18 cellular contexts compared by ENCODE assay signal in genomic region chr7:142611566-142612250, GRCh38.
DNase-seq lines count a peak whose midpoint lies in the region; ATAC-seq and TF ChIP-seq lines count a peak whose summit lies in the region.
"Had no signal": no experiment of that assay in that cellular context is flagged by ENCODE, and none has a peak within 500 bp of the region (broad histone marks: within the 10 kb centered on the region; RNA-seq: fewer than 3 reads in every experiment).

No MANE protein-coding gene starts in this region.

- no peaks in the 10 kb centered on the region for H3K9me3 ChIP-seq in Loucy (ENCODE audit: insufficient read depth, low read depth, low read length)
- H3K9me3 ChIP-seq in naive thymus-derived CD4-positive, alpha-beta T cell (ENCODE audit: control insufficient read depth in 2 of 3, low read length in 3 of 3): no peaks in the 10 kb centered on the region
- H3K9me3 ChIP-seq in esophagus muscularis mucosa: no peaks in the 10 kb centered on the region
- H3K9me3 ChIP-seq: A549, pancreas, thyroid gland had no signal

- no peak for TF ChIP-seq CTCF in Loucy (conservative IDR thresholded peaks at IDR 0.05; ENCODE audit: low read length)
- no peak for TF ChIP-seq CTCF in esophagus muscularis mucosa (IDR thresholded peaks at IDR 0.05)

- no peak for TF ChIP-seq EP300 in esophagus muscularis mucosa (IDR thresholded peaks at IDR 0.05)

- ATAC-seq in activated CD4-positive, alpha-beta T cell treated with anti-CD3 and anti-CD28 coated beads for 36 hours: no peak
- peak; percentile 11 for ATAC-seq in activated naive CD8-positive, alpha-beta T cell treated with anti-CD3 and anti-CD28 coated beads, Interleukin-2, amount 50 U/mL, for 24 hours
- ATAC-seq in naive thymus-derived CD4-positive, alpha-beta T cell: no peak
- no peak for ATAC-seq in HG03469 (IDR thresholded peaks at IDR 0.05; ENCODE audit: unreplicated experiment)
- ATAC-seq: A549, left colon had no signal

- no peaks in the 10 kb centered on the region for H3K9me2 ChIP-seq in Loucy (replicated peaks; ENCODE audit: low read depth, low read length)

- H3K27me3 ChIP-seq in Loucy (ENCODE audit: insufficient read depth, low read length, poor library complexity, severe bottlenecking): no peaks in the 10 kb centered on the region
- no peaks in the 10 kb centered on the region for H3K27me3 ChIP-seq in naive thymus-derived CD4-positive, alpha-beta T cell (ENCODE audit: control insufficient read depth in 2 of 2, insufficient read depth in 2 of 2, low read length in 2 of 2)
- H3K27me3 ChIP-seq in esophagus muscularis mucosa: peaks cover 0 to 27% (median 0%) of the 10 kb centered on the region in 4 donors
- H3K27me3 ChIP-seq: pancreas, thyroid gland had no signal

- peaks cover 45% of the 10 kb centered on the region for H3K4me1 Mint-ChIP-seq in activated CD4-positive, alpha-beta T cell treated with anti-CD3 and anti-CD28 coated beads for 36 hours
- H3K4me1 Mint-ChIP-seq in activated naive CD8-positive, alpha-beta T cell treated with anti-CD3 and anti-CD28 coated beads, Interleukin-2, amount 50 U/mL, for 24 hours: peaks cover 27% of the 10 kb centered on the region
- peaks cover 0 to 46% (median 15%) of the 10 kb centered on the region in 7 donors for H3K4me1 Mint-ChIP-seq in naive thymus-derived CD4-positive, alpha-beta T cell

- no peak overlapping the region for H2AFZ ChIP-seq in Loucy (ENCODE audit: low read length)

- H3K4me1 ChIP-seq in Loucy (ENCODE audit: insufficient read depth, low read length, poor library complexity, severe bottlenecking) (peaks cover 48% of the 10 kb centered on the region), esophagus muscularis mucosa (no peaks in the 10 kb centered on the region)
- H3K4me1 ChIP-seq in naive thymus-derived CD4-positive, alpha-beta T cell (ENCODE audit: control insufficient read depth in 2 of 2, insufficient read depth in 2 of 2, low read length in 2 of 2): no peaks in the 10 kb centered on the region
- H3K4me1 ChIP-seq: A549, pancreas, thyroid gland had no signal

- H3K36me3 ChIP-seq in Loucy (ENCODE audit: insufficient read depth, low read length) (no peaks in the 10 kb centered on the region), esophagus muscularis mucosa (no peaks in the 10 kb centered on the region)
- no peaks in the 10 kb centered on the region for H3K36me3 ChIP-seq in naive thymus-derived CD4-positive, alpha-beta T cell (ENCODE audit: control insufficient read depth in 2 of 3, insufficient read depth in 3 of 3, low read length in 3 of 3)
- H3K36me3 ChIP-seq: pancreas, thyroid gland had no signal

- H3F3A ChIP-seq in Loucy (ENCODE audit: low read depth): 0 out of 2 replicates have a peak, but pooled peaks cover 4% of the 10 kb centered on the region

- peak overlapping the region; percentile 65 for H3K27ac Mint-ChIP-seq in activated CD4-positive, alpha-beta T cell treated with anti-CD3 and anti-CD28 coated beads for 36 hours
- H3K27ac Mint-ChIP-seq in activated naive CD8-positive, alpha-beta T cell treated with anti-CD3 and anti-CD28 coated beads, Interleukin-2, amount 50 U/mL, for 24 hours: peak overlapping the region; percentile 64
- peak overlapping the region in 7 of 9 donors; percentile 38 to 82 (median 69) for H3K27ac Mint-ChIP-seq in naive thymus-derived CD4-positive, alpha-beta T cell
- H3K27ac Mint-ChIP-seq: H9 had no signal

- POLR2A ChIA-PET in activated CD4-positive, alpha-beta T cell treated with anti-CD3 and anti-CD28 coated beads for 36 hours (lab: Charles Lee): no interaction called here
- POLR2A ChIA-PET in naive thymus-derived CD4-positive, alpha-beta T cell (lab: Charles Lee): interaction anchor here (0.6 to 2.9 kb wide), 4 partner anchors 57 to 198 kb away, joined by 3 to 19 read pairs (median 4); no protein-coding TSS in a partner anchor

- peak overlapping the region; percentile 47 for H3K4me2 ChIP-seq in Loucy (ENCODE audit: low read depth, low read length, poor library complexity, severe bottlenecking)
- H3K4me2 ChIP-seq: A549 had no signal

- no peak overlapping the region for H3K4me3 ChIP-seq in Loucy (ENCODE audit: low read length, poor library complexity, severe bottlenecking)
- no peak overlapping the region for H3K4me3 ChIP-seq in naive thymus-derived CD4-positive, alpha-beta T cell (ENCODE audit: low read length)
- no peak overlapping the region for H3K4me3 ChIP-seq in esophagus muscularis mucosa
- H3K4me3 ChIP-seq: A549, pancreas, thyroid gland had no signal

- no peaks in the 10 kb centered on the region for H3K79me2 ChIP-seq in Loucy (ENCODE audit: insufficient read depth, low read length)

- no peaks in the 10 kb centered on the region for H3K36me3 Mint-ChIP-seq in activated CD4-positive, alpha-beta T cell treated with anti-CD3 and anti-CD28 coated beads for 36 hours (ENCODE audit: low read depth)
- H3K36me3 Mint-ChIP-seq in activated naive CD8-positive, alpha-beta T cell treated with anti-CD3 and anti-CD28 coated beads, Interleukin-2, amount 50 U/mL, for 24 hours (ENCODE audit: low read depth): no peaks in the 10 kb centered on the region
- H3K36me3 Mint-ChIP-seq in naive thymus-derived CD4-positive, alpha-beta T cell: peaks cover 0 to 4% (median 0%) of the 10 kb centered on the region in 5 donors

- no peak overlapping the region for H3K4me3 Mint-ChIP-seq in activated CD4-positive, alpha-beta T cell treated with anti-CD3 and anti-CD28 coated beads for 36 hours
- H3K4me3 Mint-ChIP-seq in activated naive CD8-positive, alpha-beta T cell treated with anti-CD3 and anti-CD28 coated beads, Interleukin-2, amount 50 U/mL, for 24 hours: no peak overlapping the region
- H3K4me3 Mint-ChIP-seq in naive thymus-derived CD4-positive, alpha-beta T cell: peak overlapping the region in 5 of 10 donors; percentile 5 to 44 (median 9)
- H3K4me3 Mint-ChIP-seq: H9 had no signal

- no peaks in the 10 kb centered on the region for H4K20me1 ChIP-seq in Loucy (ENCODE audit: insufficient read depth, low read length, poor library complexity, severe bottlenecking)

- CTCF ChIA-PET in activated CD4-positive, alpha-beta T cell treated with anti-CD3 and anti-CD28 coated beads for 36 hours (lab: Charles Lee): interaction anchor here (0.9 to 1.8 kb wide), 4 partner anchors 8 to 199 kb away, joined by 4 to 6 read pairs (median 5); no protein-coding TSS in a partner anchor
- CTCF ChIA-PET in naive thymus-derived CD4-positive, alpha-beta T cell (lab: Charles Lee): no interaction called here

- peak overlapping the region; percentile 61 for H3K9ac ChIP-seq in Loucy (ENCODE audit: low read depth, low read length, poor library complexity, severe bottlenecking)

- no peak overlapping the region for H3K27ac ChIP-seq in naive thymus-derived CD4-positive, alpha-beta T cell (ENCODE audit: low read depth, low read length)
- H3K27ac ChIP-seq in esophagus muscularis mucosa (replicated peaks in 1 of 4): no peak overlapping the region
- H3K27ac ChIP-seq: A549, pancreas, thyroid gland had no signal

- intact Hi-C loops in activated CD4-positive, alpha-beta T cell treated with anti-CD3 and anti-CD28 coated beads for 36 hours (cut with DNase I, micrococcal nuclease): no loop called here
- intact Hi-C loops in naive thymus-derived CD4-positive, alpha-beta T cell (cut with micrococcal nuclease): no loop called here
- intact Hi-C loops in esophagus muscularis mucosa (cut with DNase I): no loop called here

- WGBS in esophagus muscularis mucosa: 54% methylated on average over 8 of the region's 8 CpGs

- no peaks in the 10 kb centered on the region for H3K9me3 Mint-ChIP-seq in activated CD4-positive, alpha-beta T cell treated with anti-CD3 and anti-CD28 coated beads for 36 hours (ENCODE audit: low read depth)
- no peaks in the 10 kb centered on the region for H3K9me3 Mint-ChIP-seq in activated naive CD8-positive, alpha-beta T cell treated with anti-CD3 and anti-CD28 coated beads, Interleukin-2, amount 50 U/mL, for 24 hours
- no peaks in the 10 kb centered on the region for H3K9me3 Mint-ChIP-seq in naive thymus-derived CD4-positive, alpha-beta T cell
- H3K9me3 Mint-ChIP-seq: H9 had no signal

- peaks cover 3% of the 10 kb centered on the region for H3K27me3 Mint-ChIP-seq in activated CD4-positive, alpha-beta T cell treated with anti-CD3 and anti-CD28 coated beads for 36 hours
- H3K27me3 Mint-ChIP-seq in activated naive CD8-positive, alpha-beta T cell treated with anti-CD3 and anti-CD28 coated beads, Interleukin-2, amount 50 U/mL, for 24 hours: peaks cover 3% of the 10 kb centered on the region
- H3K27me3 Mint-ChIP-seq in naive thymus-derived CD4-positive, alpha-beta T cell: peaks cover 0 to 6% (median 4%) of the 10 kb centered on the region in 5 donors

- DNase-seq in activated CD4-positive, alpha-beta T cell treated with anti-CD3 and anti-CD28 coated beads for 36 hours: no peak
- no peak for DNase-seq in activated CD4-positive, alpha-beta T cell treated with anti-CD3 and anti-CD28 coated beads for 1 hour
- no peak for DNase-seq in activated naive CD8-positive, alpha-beta T cell treated with anti-CD3 and anti-CD28 coated beads, Interleukin-2, amount 50 U/mL, for 24 hours
- no peak for DNase-seq in naive thymus-derived CD4-positive, alpha-beta T cell
- DNase-seq in esophagus muscularis mucosa (ENCODE audit: extremely low spot score) (no peak), T1000 (lab: John Stamatoyannopoulos, UW) (no peak)
- DNase-seq: activated CD4-positive, alpha-beta T cell treated with anti-CD3 and anti-CD28 coated beads, Interleukin-2, amount 50 U/mL, for 1 hour; activated effector memory CD4-positive, alpha-beta T cell treated with Interleukin-2 at 50 U/mL for 16 hours; H9; left colon; NCI-H2081 treated with DMSO at 0.1 percent for 48 hours; NCI-H82; pancreas; stimulated activated CD4-positive, alpha-beta T cell treated with anti-CD3 and anti-CD28 coated beads, Interleukin-4, amount 100 ng/mL, for 24 hours; thyroid gland had no signal

- no peak for TF ChIP-seq POLR2A in esophagus muscularis mucosa (IDR thresholded peaks at IDR 0.05; ENCODE audit: low read depth)
